In genomic region chr18:7870855-7871254, GRCh38 we compare ENCODE assay signal across 24 cellular contexts.
DNase-seq lines count a peak whose midpoint lies in the region; ATAC-seq and TF ChIP-seq lines count a peak whose summit lies in the region.
"Had no signal": no experiment of that assay in that cellular context is flagged by ENCODE, and none has a peak within 500 bp of the region (broad histone marks: within the 10 kb centered on the region; RNA-seq: fewer than 3 reads in every experiment).

No MANE protein-coding gene starts in this region.

- no peak for ATAC-seq in GM18909 (IDR thresholded peaks at IDR 0.05; ENCODE audit: poor library complexity, unreplicated experiment)
- ATAC-seq: CD8-positive, alpha-beta T cell; WTC11 had no signal

- H3K27ac ChIP-seq in breast epithelium: no peak overlapping the region
- H3K27ac ChIP-seq in smooth muscle cell (ENCODE audit: low read depth): peak overlapping the region; percentile 47
- no peak overlapping the region for H3K27ac ChIP-seq in brain microvascular endothelial cell
- H3K27ac ChIP-seq: adrenal gland, tibial artery had no signal

- H3K4me3 ChIP-seq in breast epithelium: no peak overlapping the region
- no peak overlapping the region for H3K4me3 ChIP-seq in smooth muscle cell
- H3K4me3 ChIP-seq in brain microvascular endothelial cell (ENCODE audit: low read depth, low read length): no peak overlapping the region
- H3K4me3 ChIP-seq: adrenal gland, Peyer's patch, tibial artery had no signal

- peak overlapping the region; percentile 62 for H3K4me3 Mint-ChIP-seq in MCF 10A (ENCODE audit: unreplicated experiment)
- H3K4me3 Mint-ChIP-seq: CD8-positive, alpha-beta T cell; H9; memory B cell; WTC11 had no signal

- H3K27me3 Mint-ChIP-seq in MCF 10A (ENCODE audit: insufficient read depth, unreplicated experiment): no peaks in the 10 kb centered on the region
- H3K27me3 Mint-ChIP-seq: memory B cell had no signal

- no peak for TF ChIP-seq POLR2A in breast epithelium (IDR thresholded peaks at IDR 0.05)

- in situ Hi-C loops in brain microvascular endothelial cell (cut with HindIII; ENCODE audit: low pct_ligation_motif_present, low sequenced_read_pairs): no loop called here

- no peaks in the 10 kb centered on the region for H3K36me3 ChIP-seq in breast epithelium
- H3K36me3 ChIP-seq in smooth muscle cell (ENCODE audit: low read depth): no peaks in the 10 kb centered on the region
- no peaks in the 10 kb centered on the region for H3K36me3 ChIP-seq in brain microvascular endothelial cell (replicated peaks)
- H3K36me3 ChIP-seq: adrenal gland, Peyer's patch had no signal

- no peak overlapping the region for H3K9ac ChIP-seq in smooth muscle cell (ENCODE audit: low read depth)

- CTCF ChIA-PET in MCF 10A (lab: Yijun Ruan, JAX): interaction anchor here (0.6 to 3.7 kb wide), 7 partner anchors 13 to 592 kb away, joined by 3 to 25 read pairs (median 6); no protein-coding TSS in a partner anchor

- H3K9me3 ChIP-seq in breast epithelium (peaks cover 0 to 12% of the 10 kb centered on the region in 2 donors), smooth muscle cell (replicated peaks; ENCODE audit: low read depth) (no peaks in the 10 kb centered on the region)
- H3K9me3 ChIP-seq: adrenal gland, Peyer's patch had no signal

- no peaks in the 10 kb centered on the region for H3K27me3 ChIP-seq in breast epithelium
- no peaks in the 10 kb centered on the region for H3K27me3 ChIP-seq in smooth muscle cell (ENCODE audit: low read depth)
- no peaks in the 10 kb centered on the region for H3K27me3 ChIP-seq in brain microvascular endothelial cell (replicated peaks)
- H3K27me3 ChIP-seq: adrenal gland, Peyer's patch, tibial artery had no signal

- peaks cover 38% of the 10 kb centered on the region for H3K4me1 Mint-ChIP-seq in MCF 10A (ENCODE audit: insufficient read depth, unreplicated experiment)
- H3K4me1 Mint-ChIP-seq: H9, memory B cell had no signal

- no peaks in the 10 kb centered on the region for H3K4me1 ChIP-seq in breast epithelium
- peaks cover 16% of the 10 kb centered on the region for H3K4me1 ChIP-seq in smooth muscle cell (ENCODE audit: low read depth)
- H3K4me1 ChIP-seq: tibial artery had no signal

- peaks cover 5% of the 10 kb centered on the region for H3K36me3 Mint-ChIP-seq in MCF 10A (ENCODE audit: insufficient read depth, unreplicated experiment)
- H3K36me3 Mint-ChIP-seq: CD8-positive, alpha-beta T cell; memory B cell had no signal

- peaks cover 20% of the 10 kb centered on the region for H4K20me1 ChIP-seq in smooth muscle cell (ENCODE audit: low read depth)

- POLR2A ChIA-PET in MCF 10A (lab: Yijun Ruan, JAX): interaction anchor here (0.6 to 3.6 kb wide), 24 partner anchors 10 to 998 kb away, joined by 3 to 19 read pairs (median 4); partner anchors contain the start of gene PTPRM

- peak overlapping the region; percentile 31 for H3K4me2 ChIP-seq in smooth muscle cell

- no peak overlapping the region for H2AFZ ChIP-seq in smooth muscle cell (ENCODE audit: low read depth)

- peaks cover 48% of the 10 kb centered on the region for H3K79me2 ChIP-seq in smooth muscle cell (ENCODE audit: low read depth)

- H3K9me3 Mint-ChIP-seq in MCF 10A (ENCODE audit: unreplicated experiment): peaks cover 23% of the 10 kb centered on the region
- H3K9me3 Mint-ChIP-seq: CD8-positive, alpha-beta T cell had no signal

- intact Hi-C loops in MCF 10A (cut with micrococcal nuclease): loop anchor here (2.0 to 10.0 kb wide), 6 partner anchors 51 to 599 kb away; no protein-coding TSS in a partner anchor
- intact Hi-C loops in breast epithelium (cut with DNase I; ENCODE audit: low total_unique reads): no loop called here

- peak overlapping the region; percentile 96 for H3K27ac Mint-ChIP-seq in MCF 10A (ENCODE audit: low read depth, unreplicated experiment)
- H3K27ac Mint-ChIP-seq: activated T-helper 2 cell treated with anti-CD3 and anti-CD28 coated beads, Interferon-gamma antibody, Interleukin-2, Interleukin-4, amounts not matched to agents 10 μg/mL and 5 μg/mL and 100 μg/mL, durations not matched to agents 14 hours and 24 hours and 36 hours; CD8-positive, alpha-beta T cell; H9; memory B cell; WTC11 had no signal

- DNase-seq in MCF 10A (ENCODE audit: unreplicated experiment): peak; percentile 69
- DNase-seq in breast epithelium (ENCODE audit: low spot score in 2 of 2): no peak
- peak; percentile 31 for DNase-seq in astrocyte of the hippocampus (ENCODE audit: low read depth, low spot score)
- DNase-seq in islet precursor cell: peak; percentile 60
- DNase-seq in smooth muscle cell (lab: John Stamatoyannopoulos, UW; ENCODE audit: unreplicated experiment): no peak
- DNase-seq in brain microvascular endothelial cell: no peak
- no peak for DNase-seq in DMS53 (lab: John Stamatoyannopoulos, UW)
- DNase-seq: 8988T; activated CD8-positive, alpha-beta memory T cell treated with anti-CD3 and anti-CD28 coated beads for 24 hours; adrenal gland; CD8-positive, alpha-beta T cell; cortex of kidney; erythroblast; H9; NCI-H2081; NCI-H748 treated with DMSO at 0.1 percent for 48 hours; stimulated activated CD4-positive, alpha-beta T cell treated with anti-CD3 and anti-CD28 coated beads, Interleukin-4, amount 100 ng/mL, for 24 hours; SW 1271; tibial artery had no signal

- no TSS peak for BruUV-seq in MCF 10A (replicated peaks; lab: Mats Ljungman, UMichigan)

- TF ChIP-seq CTCF in MCF 10A (IDR thresholded peaks at IDR 0.05; ENCODE audit: unreplicated experiment): no peak
- no peak for TF ChIP-seq CTCF in breast epithelium (IDR thresholded peaks at IDR 0.05)
- TF ChIP-seq CTCF in smooth muscle cell (IDR thresholded peaks at IDR 0.05; ENCODE audit: borderline replicate concordance, insufficient read depth, poor library complexity, severe bottlenecking): no peak
- no peak for TF ChIP-seq CTCF in brain microvascular endothelial cell (IDR thresholded peaks at IDR 0.05; ENCODE audit: low read depth, low read length, missing control alignments)

- 46% methylated on average over 4 of the region's 4 CpGs for WGBS in smooth muscle cell (ENCODE audit: low lambda C conversion rate)

- no peaks in the 10 kb centered on the region for H3F3A ChIP-seq in smooth muscle cell (ENCODE audit: low read depth)

Comparison
In these comparisons a context has a peak if more than half of its experiments do, and no peak if none do; other contexts are left out.
1. DNase-seq: peak in MCF 10A (single experiment), astrocyte of the hippocampus (single experiment) and islet precursor cell (single experiment); none in breast epithelium (0 of 2), smooth muscle cell (single experiment), brain microvascular endothelial cell (single experiment) and DMS53 (single experiment).